1 cellular context compared by ENCODE assay signal in genomic region chr14:102516531-102517411, GRCh38.
TF ChIP-seq lines count a peak whose summit lies in the region.

No MANE protein-coding gene starts in this region.

TF ChIP-seq in HEK293, 187 proteins besides CTCF, POLR2A, EP300 and RAD21 (continued from another document and continues in another):
- TF ChIP-seq ELK4 (IDR thresholded peaks at IDR 0.05; ENCODE audit: borderline replicate concordance, low read depth, low read length) (no peak), ZBTB44 (tag by site-specific recombination; IDR thresholded peaks at IDR 0.05) (no peak), ZNF280C (tag by site-specific recombination; IDR thresholded peaks at IDR 0.05) (no peak), ZNF148 (tag by site-specific recombination; IDR thresholded peaks at IDR 0.05; ENCODE audit: borderline replicate concordance) (no peak), ZNF248 (tag by site-specific recombination; IDR thresholded peaks at IDR 0.05) (no peak), ZNF211 (tag by site-specific recombination; IDR thresholded peaks at IDR 0.05; ENCODE audit: low read depth) (no peak), ZNF112 (tag by site-specific recombination; IDR thresholded peaks at IDR 0.05) (no peak), ZNF274 (IDR thresholded peaks at IDR 0.05; ENCODE audit: low read length) (no peak), ZNF274 (tag by site-specific recombination; IDR thresholded peaks at IDR 0.05; ENCODE audit: borderline replicate concordance) (no peak), ZEB2 (tag by site-specific recombination; IDR thresholded peaks at IDR 0.05) (peak; percentile 87), ZNF23 (tag by site-specific recombination; IDR thresholded peaks at IDR 0.05; ENCODE audit: borderline replicate concordance) (no peak), OVOL3 (tag by site-specific recombination; IDR thresholded peaks at IDR 0.05) (no peak), SCRT1 (tag by site-specific recombination; IDR thresholded peaks at IDR 0.05; ENCODE audit: borderline replicate concordance) (no peak), ZFP41 (tag by site-specific recombination; IDR thresholded peaks at IDR 0.05; ENCODE audit: borderline replicate concordance) (no peak), ZNF37A (tag by site-specific recombination; IDR thresholded peaks at IDR 0.05) (no peak), ZSCAN5A (tag by site-specific recombination; IDR thresholded peaks at IDR 0.05) (no peak), ZNF701 (tag by site-specific recombination; IDR thresholded peaks at IDR 0.05) (no peak), REST (tag by site-specific recombination; IDR thresholded peaks at IDR 0.05) (no peak), ZSCAN30 (tag by site-specific recombination; IDR thresholded peaks at IDR 0.05) (peak; percentile 79), ZNF596 (tag by site-specific recombination; IDR thresholded peaks at IDR 0.05) (no peak), MZF1 (tag by site-specific recombination; IDR thresholded peaks at IDR 0.05; ENCODE audit: borderline replicate concordance) (no peak), ZNF391 (tag by site-specific recombination; IDR thresholded peaks at IDR 0.05; ENCODE audit: borderline replicate concordance, low read depth) (no peak), ZNF670 (tag by site-specific recombination; IDR thresholded peaks at IDR 0.05; ENCODE audit: low read depth) (no peak), ZNF571 (tag by site-specific recombination; IDR thresholded peaks at IDR 0.05) (no peak), ZNF777 (tag by site-specific recombination; IDR thresholded peaks at IDR 0.05; ENCODE audit: borderline replicate concordance) (no peak; the same call in 1 of the 2 replicates), SP3 (tag by site-specific recombination; IDR thresholded peaks at IDR 0.05) (0 out of 2 replicates have a peak, but pooled peaks have one; percentile 32), ZNF530 (tag by site-specific recombination; IDR thresholded peaks at IDR 0.05; ENCODE audit: low read depth) (no peak), ZNF510 (tag by site-specific recombination; IDR thresholded peaks at IDR 0.05; ENCODE audit: insufficient replicate concordance) (no peak), ZNF221 (tag by site-specific recombination; IDR thresholded peaks at IDR 0.05; ENCODE audit: borderline replicate concordance) (no peak), ZNF843 (tag by site-specific recombination; IDR thresholded peaks at IDR 0.05) (no peak), ZSCAN4 (tag by site-specific recombination; IDR thresholded peaks at IDR 0.05) (no peak), ZNF366 (tag by site-specific recombination; conservative IDR thresholded peaks at IDR 0.05) (no peak), ZNF48 (tag by site-specific recombination; IDR thresholded peaks at IDR 0.05) (no peak), RBAK (tag by site-specific recombination; IDR thresholded peaks at IDR 0.05) (no peak), ZNF561 (tag by site-specific recombination; IDR thresholded peaks at IDR 0.05; ENCODE audit: borderline replicate concordance) (no peak; the same call in 1 of the 2 replicates), ZNF292 (tag by site-specific recombination; IDR thresholded peaks at IDR 0.05; ENCODE audit: borderline replicate concordance, low read depth) (no peak), ZNF10 (tag by site-specific recombination; IDR thresholded peaks at IDR 0.05) (no peak), BCL6B (tag by site-specific recombination; IDR thresholded peaks at IDR 0.05) (no peak), ZBTB11 (tag by site-specific recombination; conservative IDR thresholded peaks at IDR 0.05; ENCODE audit: low read depth) (peak; percentile 66), ZNF121 (tag by site-specific recombination; IDR thresholded peaks at IDR 0.05) (0 out of 2 replicates have a peak, but pooled peaks have one; percentile 9)
